25 cellular contexts compared by ENCODE assay signal in genomic region chrX:10450959-10451355, GRCh38.
DNase-seq lines count a peak whose midpoint lies in the region; TF ChIP-seq lines count a peak whose summit lies in the region.
"Had no signal": no experiment of that assay in that cellular context is flagged by ENCODE, and none has a peak within 500 bp of the region (broad histone marks: within the 10 kb centered on the region; RNA-seq: fewer than 3 reads in every experiment).

No MANE protein-coding gene starts in this region.

- H3K4me3 ChIP-seq in fibroblast of mammary gland (ENCODE audit: control insufficient read depth, low read depth, low read length) (no peak overlapping the region), skeletal muscle satellite cell (ENCODE audit: low read length) (no peak overlapping the region)
- H3K4me3 ChIP-seq: cardiac muscle cell, coronary artery, HAP-1, thoracic aorta, uterus had no signal

- peaks cover 7% of the 10 kb centered on the region for H3K9me3 ChIP-seq in skeletal muscle satellite cell (replicated peaks; ENCODE audit: low read length)
- H3K9me3 ChIP-seq: HAP-1, thoracic aorta, uterus had no signal

- peak overlapping the region; percentile 80 for H3K27ac ChIP-seq in RWPE1
- H3K27ac ChIP-seq: cardiac muscle cell, coronary artery, uterus had no signal

- H3K9ac ChIP-seq in skeletal muscle satellite cell (ENCODE audit: low read depth, low read length) = no peak overlapping the region

- no peak for TF ChIP-seq CTCF in RWPE1 (conservative IDR thresholded peaks at IDR 0.05; ENCODE audit: low read depth)
- no peak for TF ChIP-seq CTCF in fibroblast of mammary gland (conservative IDR thresholded peaks at IDR 0.05; ENCODE audit: control insufficient read depth, insufficient read depth, low read depth, low read length)

- POLR2A ChIA-PET in RWPE1 (lab: Yijun Ruan, JAX; ENCODE audit: low non-redundant PET) = no interaction called here

- peak overlapping the region; percentile 19 for H3K4me2 ChIP-seq in skeletal muscle satellite cell (ENCODE audit: low read length)

- no peaks in the 10 kb centered on the region for H3K36me3 ChIP-seq in skeletal muscle satellite cell (ENCODE audit: insufficient read depth, low read length)
- H3K36me3 ChIP-seq: thoracic aorta, uterus had no signal

- no peaks in the 10 kb centered on the region for H3K27me3 ChIP-seq in skeletal muscle satellite cell (ENCODE audit: control insufficient read depth, insufficient read depth, low read length)
- H3K27me3 ChIP-seq: cardiac muscle cell, uterus had no signal

- H3K4me1 ChIP-seq in skeletal muscle satellite cell (ENCODE audit: control insufficient read depth, insufficient read depth, low read length) = peaks cover 29% of the 10 kb centered on the region
- H3K4me1 ChIP-seq: HAP-1, uterus had no signal

- CTCF ChIA-PET in RWPE1 (lab: Yijun Ruan, JAX) = no interaction called here

- DNase-seq in GM04504 (ENCODE audit: low read depth) (peak; percentile 32), RWPE1 (ENCODE audit: low spot score) (no peak), fibroblast of mammary gland (ENCODE audit: low read depth) (peak; percentile 33), SKM-1 treated with dmso at 0.1 percent for 144 hours (lab: John Stamatoyannopoulos, UW; ENCODE audit: unreplicated experiment) (no peak), RPMI8226 (no peak)
- DNase-seq in activated naive CD4-positive, alpha-beta T cell treated with Interleukin-2 at 50 U/mL for 16 hours = no peak
- DNase-seq: activated CD4-positive, alpha-beta T cell treated with anti-CD3 and anti-CD28 coated beads, Interleukin-2, amount 50 U/mL, for 1 hour; activated naive CD4-positive, alpha-beta T cell treated with anti-CD3 and anti-CD28 coated beads, Interleukin-2, amount 10 ng/mL, durations not matched to agents 7 days and 5 days; CD8-positive, alpha-beta memory T cell; effector memory CD8-positive, alpha-beta T cell; hypothalamus; immature natural killer cell; KG1; left colon; NCI-H146; NCI-H2107; NCI-H446 treated with DMSO at 0.1 percent for 48 hours; Right ventricle myocardium superior; T1000; uterus had no signal

Comparison
In these comparisons a context has a peak if more than half of its experiments do, and no peak if none do; other contexts are left out.
1. DNase-seq: peak in GM04504 (single experiment) and fibroblast of mammary gland (single experiment); none in RWPE1 (single experiment), SKM-1 treated with dmso at 0.1 percent for 144 hours (single experiment), activated naive CD4-positive, alpha-beta T cell treated with Interleukin-2 at 50 U/mL for 16 hours (single experiment) and RPMI8226 (single experiment).